1 cellular context compared by ENCODE assay signal in genomic region chr18:44917865-44918476, GRCh38.
TF ChIP-seq lines count a peak whose summit lies in the region.

No MANE protein-coding gene starts in this region.

TF ChIP-seq in liver, 16 proteins besides CTCF, POLR2A, EP300 and RAD21 (continued from another document):
- TF ChIP-seq ZBTB33 (IDR thresholded peaks at IDR 0.05) (no peak), JUND (IDR thresholded peaks at IDR 0.05) (peak in 1 of 2 donors; percentile 37), NR2F2 (IDR thresholded peaks at IDR 0.05) (peak; percentile 70)
